In the genomic region with DNA sequence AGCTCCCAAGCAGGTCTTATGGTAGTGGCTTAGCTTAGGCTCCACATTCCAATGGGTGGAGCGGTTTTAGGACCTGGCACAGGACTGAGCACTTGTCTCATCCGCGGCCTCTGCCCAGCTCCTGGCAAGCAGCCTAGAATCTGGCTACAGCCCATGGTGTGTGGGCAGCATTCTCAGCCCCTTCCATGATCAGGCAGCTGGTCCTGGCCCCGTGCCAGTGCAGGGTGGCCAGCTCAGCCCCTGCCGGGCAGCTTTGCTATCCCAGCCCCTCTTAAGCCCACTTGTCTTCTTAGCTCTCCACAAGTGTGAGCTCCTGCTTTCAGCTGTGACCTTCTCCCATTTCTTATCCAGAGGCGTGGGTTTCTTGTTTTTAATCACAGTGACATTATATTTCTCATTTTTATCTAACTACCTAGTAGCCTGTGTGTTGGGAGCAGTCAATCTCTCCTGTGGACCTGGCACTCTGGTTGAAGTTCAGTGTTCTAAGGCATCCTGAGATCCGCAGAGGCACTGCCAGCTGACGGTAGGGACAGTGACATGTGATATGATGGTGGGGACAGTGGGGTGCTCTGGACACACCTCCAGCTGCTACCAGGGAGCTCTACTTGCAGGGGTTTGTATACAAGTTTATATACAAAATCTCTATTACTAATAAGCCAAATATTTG, we compare ENCODE assay signal across 1 cellular context.
A peak's percentile ranks its signal among the peaks of the same experiment; 100 is the strongest.
TF ChIP-seq lines count a peak whose summit lies in the region.

No MANE protein-coding gene starts in this region.

TF ChIP-seq in HCT116, 20 proteins besides CTCF, POLR2A, EP300 and RAD21 (continued from another document):
- TF ChIP-seq EGR1 (IDR thresholded peaks at IDR 0.05; ENCODE audit: low read depth): 0 out of 2 replicates have a peak, but pooled peaks have one; percentile 44
